ENCODE assay signal across 1 cellular context in genomic region chr3:40382617-40382979, GRCh38.
TF ChIP-seq lines count a peak whose summit lies in the region.

No MANE protein-coding gene starts in this region.

TF ChIP-seq in K562, 482 proteins besides CTCF, POLR2A, EP300 and RAD21 (continued from another document and continues in another):
- TF ChIP-seq PBX2 (CRISPR knock-in tag; IDR thresholded peaks at IDR 0.05; ENCODE audit: low read depth), result no peak
- peak; percentile 27; the same call in 1 of the 2 replicates for TF ChIP-seq PBX2 (tag; conservative IDR thresholded peaks at IDR 0.05; ENCODE audit: low read depth)
- TF ChIP-seq SMARCE1 (IDR thresholded peaks at IDR 0.05), result peak; percentile 61; the same call in 1 of the 2 replicates
- TF ChIP-seq JUN (IDR thresholded peaks at IDR 0.05; ENCODE audit: borderline replicate concordance, low read depth, low read length), result peak; percentile 40; the same call in 1 of the 2 replicates
- no peak for TF ChIP-seq JUN (CRISPR knock-in tag; IDR thresholded peaks at IDR 0.05; ENCODE audit: borderline replicate concordance)
- TF ChIP-seq HNRNPL (IDR thresholded peaks at IDR 0.05; ENCODE audit: low read depth, low read length), result no peak
- peak; percentile 37; the same call in 1 of the 2 replicates for TF ChIP-seq ZBTB12 (CRISPR knock-in tag; IDR thresholded peaks at IDR 0.05)
- TF ChIP-seq BCLAF1 (IDR thresholded peaks at IDR 0.05; ENCODE audit: borderline replicate concordance in 1 of 2, control insufficient read depth in 1 of 2, low read depth in 2 of 2, low read length in 1 of 2), result no peak
- TF ChIP-seq ZNF695 (CRISPR knock-in tag; IDR thresholded peaks at IDR 0.05), result no peak
- peak; percentile 95 for TF ChIP-seq FOSL1 (tag; conservative IDR thresholded peaks at IDR 0.05)
- peak in 1 of 2 experiments; percentile 51; a peak in 1 of 4 replicates for TF ChIP-seq RCOR1 (IDR thresholded peaks at IDR 0.05; ENCODE audit: borderline replicate concordance in 1 of 2, low read depth in 2 of 2, low read length in 2 of 2)
- TF ChIP-seq NFXL1 (CRISPR knock-in tag; IDR thresholded peaks at IDR 0.05), result no peak
- peak; percentile 70; the same call in 1 of the 2 replicates for TF ChIP-seq SMARCA4 (IDR thresholded peaks at IDR 0.05)
- TF ChIP-seq IRF1 (CRISPR knock-in tag; IDR thresholded peaks at IDR 0.05; ENCODE audit: borderline replicate concordance), result no peak
- peak; percentile 57; the same call in 1 of the 2 replicates for TF ChIP-seq TEAD4 (IDR thresholded peaks at IDR 0.05; ENCODE audit: low read length)
- TF ChIP-seq TEAD4 (CRISPR knock-in tag; IDR thresholded peaks at IDR 0.05; ENCODE audit: borderline replicate concordance), result no peak
- TF ChIP-seq GATA2 (CRISPR knock-in tag; IDR thresholded peaks at IDR 0.05), result peak; percentile 7; the same call in 1 of the 2 replicates
- TF ChIP-seq FOXP4 (CRISPR knock-in tag; IDR thresholded peaks at IDR 0.05; ENCODE audit: borderline replicate concordance), result no peak
- TF ChIP-seq PRPF4 (IDR thresholded peaks at IDR 0.05; ENCODE audit: insufficient read depth, low read depth, low read length, poor library complexity, severe bottlenecking), result no peak
- TF ChIP-seq ZNF77 (CRISPR knock-in tag; IDR thresholded peaks at IDR 0.05), result no peak
- TF ChIP-seq CBX3 (IDR thresholded peaks at IDR 0.05; ENCODE audit: borderline replicate concordance in 1 of 2, low read length in 2 of 2), result 0 out of 3 replicates have a peak, but pooled peaks of 1 of the 2 experiments have one; percentile 32
- TF ChIP-seq NFIC (IDR thresholded peaks at IDR 0.05), result 0 out of 2 replicates have a peak, but pooled peaks have one; percentile 5
- no peak for TF ChIP-seq POLR2AphosphoS5 (IDR thresholded peaks at IDR 0.05; ENCODE audit: control insufficient read depth, insufficient read depth, low read depth, low read length)
- no peak for TF ChIP-seq THAP7 (CRISPR knock-in tag; IDR thresholded peaks at IDR 0.05)
- TF ChIP-seq CTBP1 (IDR thresholded peaks at IDR 0.05; ENCODE audit: borderline replicate concordance), result peak; percentile 76
- no peak for TF ChIP-seq NFE2 (IDR thresholded peaks at IDR 0.05; ENCODE audit: low read depth)
- no peak for TF ChIP-seq C11orf30 (IDR thresholded peaks at IDR 0.05; ENCODE audit: low read depth)
- peak; percentile 64 for TF ChIP-seq CBFA2T2 (conservative IDR thresholded peaks at IDR 0.05)
- peak; percentile 75 to 83 for TF ChIP-seq KDM1A (IDR thresholded peaks at IDR 0.05)
- no peak for TF ChIP-seq NEUROD1 (IDR thresholded peaks at IDR 0.05; ENCODE audit: borderline replicate concordance, low read depth, low read length, partially characterized antibody)
- TF ChIP-seq HDAC1 (IDR thresholded peaks at IDR 0.05), result peak in 1 of 2 experiments; percentile 31; a peak in 1 of 4 replicates
- TF ChIP-seq NR3C1 (CRISPR knock-in tag; IDR thresholded peaks at IDR 0.05), result no peak
- TF ChIP-seq PYGO2 (tag; IDR thresholded peaks at IDR 0.05), result no peak
- no peak for TF ChIP-seq ZNF79 (CRISPR knock-in tag; IDR thresholded peaks at IDR 0.05; ENCODE audit: low read depth)
- no peak for TF ChIP-seq SMC3 (conservative IDR thresholded peaks at IDR 0.05; ENCODE audit: insufficient read depth, low read depth, low read length)
- TF ChIP-seq FOS (IDR thresholded peaks at IDR 0.05; ENCODE audit: extremely low read depth, insufficient read length), result peak; percentile 23
- TF ChIP-seq FOXO4 (CRISPR knock-in tag; IDR thresholded peaks at IDR 0.05), result no peak
- TF ChIP-seq CREM (IDR thresholded peaks at IDR 0.05; ENCODE audit: low read depth), result 0 out of 2 replicates have a peak, but pooled peaks have one; percentile 14
- TF ChIP-seq CBFA2T3 (IDR thresholded peaks at IDR 0.05), result peak; percentile 82
- TF ChIP-seq ZNF274 (IDR thresholded peaks at IDR 0.05; ENCODE audit: borderline replicate concordance, low read depth, low read length), result no peak
- 0 out of 2 replicates have a peak, but pooled peaks have one; percentile 39 for TF ChIP-seq SMAD4 (CRISPR knock-in tag; conservative IDR thresholded peaks at IDR 0.05)
- no peak for TF ChIP-seq PHTF2 (CRISPR knock-in tag; IDR thresholded peaks at IDR 0.05)
- TF ChIP-seq RBBP5 (IDR thresholded peaks at IDR 0.05; ENCODE audit: borderline replicate concordance, insufficient read depth, low read length, poor library complexity, severe bottlenecking), result no peak
- TF ChIP-seq TSHZ1 (CRISPR knock-in tag; IDR thresholded peaks at IDR 0.05), result no peak
- TF ChIP-seq ZBTB17 (CRISPR knock-in tag; IDR thresholded peaks at IDR 0.05), result 0 out of 2 replicates have a peak, but pooled peaks have one; percentile 20
